In the genomic region with DNA sequence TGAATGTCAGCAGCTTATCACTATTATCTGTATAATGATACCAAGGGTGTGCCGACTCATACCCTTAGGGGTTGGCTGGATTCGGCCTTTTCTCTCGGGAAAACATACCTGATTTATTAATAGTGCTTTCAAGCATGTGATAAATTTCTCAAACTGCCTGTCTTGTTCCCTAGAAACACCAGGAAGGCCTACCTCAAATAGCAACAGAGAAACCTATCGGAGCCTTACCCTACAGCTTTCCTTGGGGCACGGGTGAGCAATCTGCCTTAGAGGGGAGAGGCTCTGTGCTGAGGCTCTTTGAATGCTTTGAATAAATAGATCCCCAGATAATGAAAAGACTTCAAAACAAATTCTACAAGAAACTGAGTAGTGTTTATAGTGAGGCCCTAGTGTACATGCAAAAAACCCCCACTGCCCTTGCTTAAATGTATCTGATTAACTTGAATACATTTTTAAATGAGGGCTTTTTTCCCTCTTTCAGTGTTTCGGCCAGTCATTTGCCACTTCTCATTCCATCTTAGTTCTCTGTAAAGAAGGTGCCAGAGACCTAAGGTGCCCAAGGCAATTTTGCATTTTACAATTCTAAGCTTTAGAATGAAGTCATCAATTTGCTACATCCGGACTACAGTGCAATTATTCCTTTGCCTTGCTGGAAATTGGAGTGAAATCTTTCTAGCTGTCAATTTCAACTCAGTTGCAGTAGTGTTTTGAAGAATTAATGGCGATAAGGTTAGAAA, we compare ENCODE assay signal across 24 cellular contexts.
DNase-seq lines count a peak whose midpoint lies in the region; ATAC-seq, FAIRE-seq and TF ChIP-seq lines count a peak whose summit lies in the region.
"Had no signal": no experiment of that assay in that cellular context is flagged by ENCODE, and none has a peak within 500 bp of the region (broad histone marks: within the 10 kb centered on the region; RNA-seq: fewer than 3 reads in every experiment).

No MANE protein-coding gene starts in this region.

- no peaks in the 10 kb centered on the region for H3K9me1 ChIP-seq in keratinocyte (ENCODE audit: control insufficient read depth, extremely low read depth, insufficient read depth, low read length)

- H3K4me3 ChIP-seq in keratinocyte (ENCODE audit: control insufficient read depth in 2 of 3, extremely low read depth in 1 of 3, insufficient read depth in 2 of 3, low read depth in 1 of 3, low read length in 3 of 3) (no peak overlapping the region), psoas muscle (no peak overlapping the region)
- H3K4me3 ChIP-seq: breast epithelium, SJSA1, spleen, transverse colon had no signal

- CTCF ChIA-PET in activated naive CD4-positive, alpha-beta T cell treated with anti-CD3 and anti-CD28 coated beads for 36 hours (lab: Charles Lee): interaction anchor here (1.0 kb wide), 1 partner anchor 14 kb away, joined by 3 read pairs; no protein-coding TSS in a partner anchor

- peaks cover 2% of the 10 kb centered on the region for H3K4me1 Mint-ChIP-seq in activated naive CD4-positive, alpha-beta T cell treated with anti-CD3 and anti-CD28 coated beads for 36 hours (ENCODE audit: low read depth)
- H3K4me1 Mint-ChIP-seq: stimulated activated naive CD8-positive, alpha-beta T cell treated with anti-CD3 and anti-CD28 coated beads, Interleukin-15, amount 100 ng/mL, for 72 hours had no signal

- peak; percentile 68 for FAIRE-seq in keratinocyte (lab: Jason Lieb, UNC)
- FAIRE-seq: endometrium had no signal

- DNase-seq in activated naive CD4-positive, alpha-beta T cell treated with anti-CD3 and anti-CD28 coated beads for 36 hours: no peak
- DNase-seq in activated naive CD4-positive, alpha-beta T cell treated with anti-CD3 and anti-CD28 coated beads, Interleukin-2, amount 50 U/mL, for 72 hours (ENCODE audit: low spot score in 2 of 2): no peak
- peak; percentile 28 for DNase-seq in RPMI7951 (ENCODE audit: low read depth)
- DNase-seq in keratinocyte (ENCODE audit: low read depth, low spot score): no peak
- no peak for DNase-seq in psoas muscle
- DNase-seq in KG1 (lab: John Stamatoyannopoulos, UW): no peak
- DNase-seq in KBM-7: no peak
- no peak for DNase-seq in G401 (ENCODE audit: low spot score)
- DNase-seq: activated CD4-positive, alpha-beta T cell treated with anti-CD3 and anti-CD28 coated beads for 48 hours; AML-193; cortex of kidney; NCI-H1105; NCI-H2029 treated with DMSO at 0.1 percent for 48 hours; NCI-H446; OCI-M1; retina; spleen; stimulated activated CD4-positive, alpha-beta T cell treated with anti-CD3 and anti-CD28 coated beads, Interleukin-4, amount 100 ng/mL, for 4 hours; stimulated activated naive CD8-positive, alpha-beta T cell treated with anti-CD3 and anti-CD28 coated beads, Interleukin-15, amount 100 ng/mL, for 72 hours; transverse colon had no signal

- peak overlapping the region; percentile 77 for H3K27ac ChIP-seq in keratinocyte (ENCODE audit: control insufficient read depth, insufficient read depth, low read length)
- H3K27ac ChIP-seq in psoas muscle: peak overlapping the region; percentile 25
- H3K27ac ChIP-seq: SJSA1, transverse colon had no signal

- ATAC-seq in activated naive CD4-positive, alpha-beta T cell treated with anti-CD3 and anti-CD28 coated beads, Interleukin-2, amount 50 U/mL, for 72 hours: no peak
- ATAC-seq in psoas muscle: no peak
- ATAC-seq: activated T-helper 17 cell treated with anti-CD3 and anti-CD28 coated beads, Interleukin-2, amount 50 U/mL, for 72 hours; stimulated activated naive CD8-positive, alpha-beta T cell treated with anti-CD3 and anti-CD28 coated beads, Interleukin-15, amount 100 ng/mL, for 72 hours had no signal

- dilution Hi-C loops in keratinocyte (cut with MboI; ENCODE audit: extremely low pct_ligation_motif_present, low sequenced_read_pairs): no loop called here

- H3K4me1 ChIP-seq in keratinocyte (ENCODE audit: control insufficient read depth, extremely low read depth, insufficient read depth, low read length) (peaks cover 35% of the 10 kb centered on the region), psoas muscle (peaks cover 17% of the 10 kb centered on the region)
- H3K4me1 ChIP-seq: breast epithelium, SJSA1 had no signal

- no peaks in the 10 kb centered on the region for H3K27me3 Mint-ChIP-seq in activated naive CD4-positive, alpha-beta T cell treated with anti-CD3 and anti-CD28 coated beads for 36 hours (ENCODE audit: low read depth)
- H3K27me3 Mint-ChIP-seq: activated T-helper 17 cell treated with anti-CD3 and anti-CD28 coated beads, Interleukin-2, amount 50 U/mL, for 72 hours; stimulated activated naive CD8-positive, alpha-beta T cell treated with anti-CD3 and anti-CD28 coated beads, Interleukin-15, amount 100 ng/mL, for 72 hours had no signal

- peak overlapping the region; percentile 47 for H3K4me2 ChIP-seq in keratinocyte (ENCODE audit: control insufficient read depth, extremely low read depth, insufficient read depth, low read depth, low read length)

- TF ChIP-seq CTCF in keratinocyte (optimal IDR thresholded peaks at IDR 0.05 in 1 of 3, IDR thresholded peaks at IDR 0.05 in 1 of 3, conservative IDR thresholded peaks at IDR 0.05 in 1 of 3; ENCODE audit: extremely low read depth in 1 of 3, insufficient read depth in 2 of 3, low read length in 3 of 3): no peak
- TF ChIP-seq CTCF in psoas muscle (IDR thresholded peaks at IDR 0.05): no peak

- H2AFZ ChIP-seq in keratinocyte (ENCODE audit: control insufficient read depth, low read length): peak overlapping the region; percentile 50

- intact Hi-C loops in activated naive CD4-positive, alpha-beta T cell treated with anti-CD3 and anti-CD28 coated beads for 36 hours (cut with micrococcal nuclease): loop anchor here (1.0 kb wide), 1 partner anchor 138 kb away; no protein-coding TSS in a partner anchor
- intact Hi-C loops in psoas muscle (cut with DNase I): loop anchor here in 1 of 2 donors (10.0 kb wide), 1 partner anchor 433 kb away; no protein-coding TSS in a partner anchor

- H3K9ac ChIP-seq in keratinocyte (ENCODE audit: control insufficient read depth, extremely low read depth, insufficient read depth, low read length): peak overlapping the region; percentile 42

- in situ Hi-C loops in KBM-7 (cut with MboI; ENCODE audit: low pct_unique_long_range_greater_than_20kb, low sequenced_read_pairs) (no loop called here), G401 (cut with HindIII; ENCODE audit: low sequenced_read_pairs) (no loop called here)

- no peaks in the 10 kb centered on the region for H3K9me3 Mint-ChIP-seq in activated naive CD4-positive, alpha-beta T cell treated with anti-CD3 and anti-CD28 coated beads for 36 hours
- H3K9me3 Mint-ChIP-seq in activated naive CD4-positive, alpha-beta T cell treated with anti-CD3 and anti-CD28 coated beads, Interleukin-2, amount 50 U/mL, for 72 hours: no peaks in the 10 kb centered on the region
- H3K9me3 Mint-ChIP-seq: activated T-helper 17 cell treated with anti-CD3 and anti-CD28 coated beads, Interleukin-2, amount 50 U/mL, for 72 hours; stimulated activated naive CD8-positive, alpha-beta T cell treated with anti-CD3 and anti-CD28 coated beads, Interleukin-15, amount 100 ng/mL, for 72 hours had no signal

- peaks cover 25% of the 10 kb centered on the region for H3K36me3 Mint-ChIP-seq in activated naive CD4-positive, alpha-beta T cell treated with anti-CD3 and anti-CD28 coated beads for 36 hours (ENCODE audit: low read depth)
- peaks cover 12 to 17% of the 10 kb centered on the region in 2 donors for H3K36me3 Mint-ChIP-seq in activated naive CD4-positive, alpha-beta T cell treated with anti-CD3 and anti-CD28 coated beads, Interleukin-2, amount 50 U/mL, for 72 hours

- peak overlapping the region; percentile 36 for H3K27ac Mint-ChIP-seq in activated naive CD4-positive, alpha-beta T cell treated with anti-CD3 and anti-CD28 coated beads for 36 hours
- no peak overlapping the region for H3K27ac Mint-ChIP-seq in activated naive CD4-positive, alpha-beta T cell treated with anti-CD3 and anti-CD28 coated beads, Interleukin-2, amount 50 U/mL, for 72 hours
- H3K27ac Mint-ChIP-seq: activated T-helper 17 cell treated with anti-CD3 and anti-CD28 coated beads, Interleukin-2, amount 50 U/mL, for 72 hours; stimulated activated naive CD8-positive, alpha-beta T cell treated with anti-CD3 and anti-CD28 coated beads, Interleukin-15, amount 100 ng/mL, for 72 hours had no signal

- H4K20me1 ChIP-seq in keratinocyte (ENCODE audit: control insufficient read depth, extremely low read depth, insufficient read depth, low read length): no peaks in the 10 kb centered on the region

- H3K36me3 ChIP-seq in keratinocyte (ENCODE audit: control insufficient read depth in 2 of 2, extremely low read depth in 1 of 2, insufficient read depth in 2 of 2, low read length in 2 of 2) (no peaks in the 10 kb centered on the region), psoas muscle (ENCODE audit: insufficient read depth in 1 of 2, low read depth in 1 of 2) (peaks cover 7 to 63% of the 10 kb centered on the region in 2 donors)
- H3K36me3 ChIP-seq: breast epithelium had no signal

- H3K9me3 ChIP-seq in keratinocyte (ENCODE audit: control insufficient read depth, low read depth, low read length): no peaks in the 10 kb centered on the region
- no peaks in the 10 kb centered on the region for H3K9me3 ChIP-seq in psoas muscle
- H3K9me3 ChIP-seq: breast epithelium, spleen, transverse colon had no signal

- no peak overlapping the region for H3K4me3 Mint-ChIP-seq in activated naive CD4-positive, alpha-beta T cell treated with anti-CD3 and anti-CD28 coated beads for 36 hours
- H3K4me3 Mint-ChIP-seq: activated T-helper 17 cell treated with anti-CD3 and anti-CD28 coated beads, Interleukin-2, amount 50 U/mL, for 72 hours; stimulated activated naive CD8-positive, alpha-beta T cell treated with anti-CD3 and anti-CD28 coated beads, Interleukin-15, amount 100 ng/mL, for 72 hours had no signal

- H3K27me3 ChIP-seq in keratinocyte (ENCODE audit: control insufficient read depth, extremely low read depth, insufficient read depth, low read length): no peaks in the 10 kb centered on the region
- H3K27me3 ChIP-seq in psoas muscle (ENCODE audit: insufficient read depth in 3 of 3, low read length in 2 of 3): no peaks in the 10 kb centered on the region
- H3K27me3 ChIP-seq: breast epithelium, SJSA1, spleen, transverse colon had no signal

- WGBS in psoas muscle, 3 donors: 55 to 73% (median 57%) methylated on average over 8 of the region's 8 CpGs

- H3K79me2 ChIP-seq in keratinocyte (ENCODE audit: control insufficient read depth, insufficient read depth, low read length): no peaks in the 10 kb centered on the region
